In genomic region chr15:47411733-47412530, GRCh38 we compare ENCODE assay signal across 16 cellular contexts.
DNase-seq lines count a peak whose midpoint lies in the region; ATAC-seq, FAIRE-seq and TF ChIP-seq lines count a peak whose summit lies in the region.
"Had no signal": no experiment of that assay in that cellular context is flagged by ENCODE, and none has a peak within 500 bp of the region (broad histone marks: within the 10 kb centered on the region; RNA-seq: fewer than 3 reads in every experiment).

No MANE protein-coding gene starts in this region.

- no peak overlapping the region for H4K8ac ChIP-seq in neuronal stem cell (ENCODE audit: low read depth, low read length)

- in situ Hi-C loops in G401 (cut with HindIII; ENCODE audit: low sequenced_read_pairs), result no loop called here
- in situ Hi-C loops in K562 (cut with MboI), result no loop called here

- no TSS peak for BruUV-seq in K562 (replicated peaks; lab: Mats Ljungman, UMichigan)

- H2BK5ac ChIP-seq in neuronal stem cell (ENCODE audit: low read length), result no peak overlapping the region

- no peaks in the 10 kb centered on the region for H3K4me1 ChIP-seq in K562 (replicated peaks in 1 of 2; ENCODE audit: control insufficient read depth in 2 of 2, insufficient read depth in 2 of 2, low read length in 2 of 2)
- H3K4me1 ChIP-seq in ovary (ENCODE audit: insufficient read depth), result peaks cover 6% of the 10 kb centered on the region
- H3K4me1 ChIP-seq in neuronal stem cell (ENCODE audit: control insufficient read depth in 2 of 2, insufficient read depth in 1 of 2, low read depth in 1 of 2, low read length in 2 of 2), result no peaks in the 10 kb centered on the region
- H3K4me1 ChIP-seq: HAP-1, parathyroid adenoma had no signal

- POLR2A ChIA-PET in K562 (lab: Yijun Ruan, JAX), result no interaction called here

- CTCF ChIA-PET in K562 (lab: Yijun Ruan, JAX; ENCODE audit: low intra/inter-chr PET ratio), result no interaction called here

- H3K4me2 ChIP-seq in K562 (ENCODE audit: insufficient read depth, low read length) (no peak overlapping the region), neuronal stem cell (ENCODE audit: insufficient read depth, low read length, poor library complexity, severe bottlenecking) (no peak overlapping the region)

- H3K36me3 ChIP-seq in K562 (ENCODE audit: control insufficient read depth, insufficient read depth, low read length) (no peaks in the 10 kb centered on the region), ovary (no peaks in the 10 kb centered on the region), neuronal stem cell (replicated peaks in 1 of 2; ENCODE audit: control insufficient read depth in 2 of 2, insufficient read depth in 2 of 2, low read length in 2 of 2) (no peaks in the 10 kb centered on the region)
- H3K36me3 ChIP-seq: HAP-1 had no signal

- no peak overlapping the region for H2BK12ac ChIP-seq in neuronal stem cell (ENCODE audit: low read length)

- peak; percentile 3 for DNase-seq in G401 (ENCODE audit: low spot score)
- peak; percentile 3 for DNase-seq in NCI-H2227 (lab: John Stamatoyannopoulos, UW; ENCODE audit: unreplicated experiment)
- DNase-seq in K562 (ENCODE audit: extremely low read depth in 1 of 4, low spot score in 3 of 4), result no peak
- DNase-seq in ovary, result peak in 3 of 5 donors; percentile 20 to 48 (median 23)
- DNase-seq in posterior vena cava (ENCODE audit: low spot score), result no peak
- DNase-seq in MV-4-11 (lab: John Stamatoyannopoulos, UW), result no peak
- DNase-seq in neuronal stem cell (ENCODE audit: low spot score), result no peak
- no peak for DNase-seq in anterior cingulate cortex (lab: John Stamatoyannopoulos, UW)
- DNase-seq: amniotic stem cell; Calu3; NCI-H526 treated with DMSO at 0.1 percent for 48 hours; stimulated activated naive CD8-positive, alpha-beta T cell treated with anti-CD3 and anti-CD28 coated beads, Interleukin-15, amount 100 ng/mL, for 72 hours had no signal

- H2AFZ ChIP-seq in K562 (ENCODE audit: low read depth, low read length) (no peak overlapping the region), neuronal stem cell (ENCODE audit: low read length) (no peak overlapping the region)
- H2AFZ ChIP-seq: parathyroid adenoma had no signal

- no peak overlapping the region for H2AK5ac ChIP-seq in neuronal stem cell (ENCODE audit: low read depth, low read length)

- H3K14ac ChIP-seq in neuronal stem cell (ENCODE audit: low read length), result no peak overlapping the region

- H3K4me3 ChIP-seq in K562 (no peak overlapping the region), ovary (no peak overlapping the region), neuronal stem cell (ENCODE audit: low read length in 2 of 2) (no peak overlapping the region)
- H3K4me3 ChIP-seq: HAP-1 had no signal

- H3K27ac ChIP-seq in K562 (ENCODE audit: extremely low read depth, low read depth, low read length) (no peak overlapping the region), ovary (no peak overlapping the region), neuronal stem cell (replicated peaks; ENCODE audit: low read length) (no peak overlapping the region)
- H3K27ac ChIP-seq: parathyroid adenoma had no signal

- no peak overlapping the region for H2BK120ac ChIP-seq in neuronal stem cell (ENCODE audit: low read depth, low read length)

- no peaks in the 10 kb centered on the region for H3K79me2 ChIP-seq in K562 (ENCODE audit: control insufficient read depth, insufficient read depth, low read length)
- H3K79me2 ChIP-seq: parathyroid adenoma had no signal

- no peak for TF ChIP-seq CTCF in K562 (IDR thresholded peaks at IDR 0.05 in 2 of 3, conservative IDR thresholded peaks at IDR 0.05 in 1 of 3; ENCODE audit: insufficient read depth in 2 of 3, low read depth in 1 of 3, low read length in 3 of 3)
- no peak for TF ChIP-seq CTCF in ovary (IDR thresholded peaks at IDR 0.05)

- TF ChIP-seq RAD21 in K562 (CRISPR knock-in tag; conservative IDR thresholded peaks at IDR 0.05 in 1 of 2, IDR thresholded peaks at IDR 0.05 in 1 of 2), result no peak

- TF ChIP-seq EP300 in K562 (IDR thresholded peaks at IDR 0.05; ENCODE audit: low read length) (no peak), ovary (IDR thresholded peaks at IDR 0.05) (no peak)

- H3K9me3 ChIP-seq in K562 (replicated peaks; ENCODE audit: control insufficient read depth, insufficient read depth, low read depth, low read length) (no peaks in the 10 kb centered on the region), ovary (no peaks in the 10 kb centered on the region), neuronal stem cell (replicated peaks in 1 of 2; ENCODE audit: control insufficient read depth in 2 of 2, insufficient read depth in 1 of 2, low read depth in 1 of 2, low read length in 2 of 2) (no peaks in the 10 kb centered on the region)
- H3K9me3 ChIP-seq: HAP-1 had no signal

- H3K9me1 ChIP-seq in K562 (ENCODE audit: control insufficient read depth, insufficient read depth, low read length), result no peaks in the 10 kb centered on the region

- H3K23ac ChIP-seq in neuronal stem cell (ENCODE audit: low read depth, low read length, poor library complexity), result no peak overlapping the region

- H2BK15ac ChIP-seq in neuronal stem cell (ENCODE audit: low read length), result no peak overlapping the region

- H3K9ac ChIP-seq in K562 (ENCODE audit: insufficient read depth in 1 of 2, low read depth in 2 of 2, low read length in 2 of 2) (no peak overlapping the region), neuronal stem cell (ENCODE audit: low read depth, low read length, poor library complexity) (no peak overlapping the region)
- H3K9ac ChIP-seq: parathyroid adenoma had no signal

- FAIRE-seq in K562 (lab: Jason Lieb, UNC), result no peak
- FAIRE-seq: colon had no signal

- no peaks in the 10 kb centered on the region for H3K79me1 ChIP-seq in neuronal stem cell (ENCODE audit: low read depth, low read length)

- no peak for ATAC-seq in K562
- ATAC-seq: stimulated activated naive CD8-positive, alpha-beta T cell treated with anti-CD3 and anti-CD28 coated beads, Interleukin-15, amount 100 ng/mL, for 72 hours; WTC11 had no signal

- no peaks in the 10 kb centered on the region for H4K20me1 ChIP-seq in K562 (replicated peaks; ENCODE audit: control insufficient read depth, insufficient read depth, low read length)

- H3K27me3 ChIP-seq in K562 (ENCODE audit: control insufficient read depth in 2 of 2, insufficient read depth in 2 of 2, low read length in 2 of 2), result no peaks in the 10 kb centered on the region
- no peaks in the 10 kb centered on the region for H3K27me3 ChIP-seq in ovary
- no peaks in the 10 kb centered on the region for H3K27me3 ChIP-seq in neuronal stem cell (ENCODE audit: control insufficient read depth in 3 of 3, insufficient read depth in 3 of 3, low read depth in 1 of 3, low read length in 3 of 3)

- H4K91ac ChIP-seq in neuronal stem cell (ENCODE audit: low read depth, low read length, poor library complexity), result no peak overlapping the region

- H3K18ac ChIP-seq in neuronal stem cell (ENCODE audit: low read length), result no peak overlapping the region

- WGBS in K562 (ENCODE audit: insufficient coverage, low coverage, missing lambda C conversion rate), result 4% methylated on average over 6 of the region's 7 CpGs
- WGBS in ovary, 3 donors, result 18 to 43% (median 20%) methylated on average over 7 of the region's 7 CpGs
- WGBS in neuronal stem cell (ENCODE audit: extremely low coverage in 2 of 2, insufficient read length in 2 of 2, insufficient replicate concordance in 1 of 2), 2 donors, result no CpG with 5 or more reads among the region's 7 CpGs

- TF ChIP-seq POLR2A in K562 (conservative IDR thresholded peaks at IDR 0.05), result no peak
- no peak for TF ChIP-seq POLR2A in ovary (IDR thresholded peaks at IDR 0.05)

- H3K4ac ChIP-seq in neuronal stem cell (ENCODE audit: low read length), result no peak overlapping the region

- intact Hi-C loops in K562 (cut with micrococcal nuclease), result no loop called here
- intact Hi-C loops in ovary (cut with DNase I), result loop anchor here in 1 of 4 donors (2.0 kb wide), 1 partner anchor 441 kb away; no protein-coding TSS in a partner anchor
- intact Hi-C loops in posterior vena cava (cut with DNase I), result loop anchor here in 1 of 2 donors (5.0 kb wide), 1 partner anchor 1255 kb away; no protein-coding TSS in a partner anchor

TF ChIP-seq in K562, 482 proteins besides CTCF, POLR2A, EP300 and RAD21 (continues in another document):
- TF ChIP-seq ZNF133 (CRISPR knock-in tag; IDR thresholded peaks at IDR 0.05) (no peak), ZNF445 (CRISPR knock-in tag; IDR thresholded peaks at IDR 0.05; ENCODE audit: low read depth) (no peak), CC2D1A (IDR thresholded peaks at IDR 0.05) (no peak), ZNF79 (CRISPR knock-in tag; IDR thresholded peaks at IDR 0.05; ENCODE audit: low read depth) (peak; percentile 17; the same call in 1 of the 2 replicates), MCM7 (IDR thresholded peaks at IDR 0.05) (no peak)
- TF ChIP-seq, protein P1, sequence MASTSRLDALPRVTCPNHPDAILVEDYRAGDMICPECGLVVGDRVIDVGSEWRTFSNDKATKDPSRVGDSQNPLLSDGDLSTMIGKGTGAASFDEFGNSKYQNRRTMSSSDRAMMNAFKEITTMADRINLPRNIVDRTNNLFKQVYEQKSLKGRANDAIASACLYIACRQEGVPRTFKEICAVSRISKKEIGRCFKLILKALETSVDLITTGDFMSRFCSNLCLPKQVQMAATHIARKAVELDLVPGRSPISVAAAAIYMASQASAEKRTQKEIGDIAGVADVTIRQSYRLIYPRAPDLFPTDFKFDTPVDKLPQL (IDR thresholded peaks at IDR 0.05; ENCODE audit: extremely low read depth, insufficient read length), result no peak
- TF ChIP-seq, protein P2, sequence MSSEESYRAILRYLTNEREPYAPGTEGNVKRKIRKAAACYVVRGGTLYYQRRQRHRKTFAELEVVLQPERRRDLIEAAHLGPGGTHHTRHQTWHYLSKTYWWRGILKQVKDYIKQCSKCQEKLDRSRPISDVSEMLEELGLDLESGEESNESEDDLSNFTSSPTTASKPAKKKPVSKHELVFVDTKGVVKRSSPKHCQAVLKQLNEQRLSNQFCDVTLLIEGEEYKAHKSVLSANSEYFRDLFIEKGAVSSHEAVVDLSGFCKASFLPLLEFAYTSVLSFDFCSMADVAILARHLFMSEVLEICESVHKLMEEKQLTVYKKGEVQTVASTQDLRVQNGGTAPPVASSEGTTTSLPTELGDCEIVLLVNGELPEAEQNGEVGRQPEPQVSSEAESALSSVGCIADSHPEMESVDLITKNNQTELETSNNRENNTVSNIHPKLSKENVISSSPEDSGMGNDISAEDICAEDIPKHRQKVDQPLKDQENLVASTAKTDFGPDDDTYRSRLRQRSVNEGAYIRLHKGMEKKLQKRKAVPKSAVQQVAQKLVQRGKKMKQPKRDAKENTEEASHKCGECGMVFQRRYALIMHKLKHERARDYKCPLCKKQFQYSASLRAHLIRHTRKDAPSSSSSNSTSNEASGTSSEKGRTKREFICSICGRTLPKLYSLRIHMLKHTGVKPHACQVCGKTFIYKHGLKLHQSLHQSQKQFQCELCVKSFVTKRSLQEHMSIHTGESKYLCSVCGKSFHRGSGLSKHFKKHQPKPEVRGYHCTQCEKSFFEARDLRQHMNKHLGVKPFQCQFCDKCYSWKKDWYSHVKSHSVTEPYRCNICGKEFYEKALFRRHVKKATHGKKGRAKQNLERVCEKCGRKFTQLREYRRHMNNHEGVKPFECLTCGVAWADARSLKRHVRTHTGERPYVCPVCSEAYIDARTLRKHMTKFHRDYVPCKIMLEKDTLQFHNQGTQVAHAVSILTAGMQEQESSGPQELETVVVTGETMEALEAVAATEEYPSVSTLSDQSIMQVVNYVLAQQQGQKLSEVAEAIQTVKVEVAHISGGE (CRISPR knock-in tag; IDR thresholded peaks at IDR 0.05), result 0 out of 6 replicates have a peak, but pooled peaks of 1 of the 3 experiments have one; percentile 2

Comparison
In these comparisons a context has a peak if more than half of its experiments do, and no peak if none do; other contexts are left out.
1. DNase-seq: peak in G401 (single experiment), NCI-H2227 (single experiment) and ovary (3 of 5); none in K562 (0 of 4), posterior vena cava (single experiment), MV-4-11 (single experiment), neuronal stem cell (single experiment) and anterior cingulate cortex (0 of 58).